1 cellular context compared by ENCODE assay signal in the genomic region with DNA sequence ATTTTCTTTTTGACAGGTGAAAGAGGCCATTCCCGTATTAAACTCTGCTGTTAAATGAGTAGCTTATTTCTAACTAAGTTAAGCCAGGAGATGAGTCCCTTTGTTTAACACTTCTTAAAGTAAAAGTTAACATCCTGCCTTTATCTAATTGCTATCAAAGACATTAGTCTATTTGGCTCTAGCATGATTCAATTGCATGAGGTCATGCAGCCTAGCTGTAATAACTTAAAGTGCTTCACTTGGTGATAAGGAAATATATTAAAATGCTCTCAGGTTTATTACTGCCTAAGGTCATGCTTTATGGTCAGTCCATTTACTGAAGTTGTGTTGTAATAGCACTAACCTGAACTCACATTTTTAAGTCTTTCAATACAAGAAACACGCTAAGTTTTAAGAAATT.
TF ChIP-seq lines count a peak whose summit lies in the region.

No MANE protein-coding gene starts in this region.

TF ChIP-seq in SK-N-SH treated with all-trans-retinoic acid at 6 μM for 48 hours, 23 proteins besides CTCF, POLR2A, EP300 and RAD21 (continued from another document):
- TF ChIP-seq ARNTL (CRISPR knock-in tag; IDR thresholded peaks at IDR 0.05; ENCODE audit: borderline replicate concordance, low read depth) = peak; percentile 50; the same call in 1 of the 2 replicates
- TF ChIP-seq ZFP30 (CRISPR knock-in tag; IDR thresholded peaks at IDR 0.05) = 0 out of 2 replicates have a peak, but pooled peaks have one; percentile 34
- TF ChIP-seq ZNF565 (CRISPR knock-in tag; conservative IDR thresholded peaks at IDR 0.05; ENCODE audit: low read depth) = peak; percentile 92
